Comparison of ENCODE assay signal across 7 cellular contexts in genomic region chr2:68190150-68190784, GRCh38. TPM values are rescaled to one million over a fixed set of nuclear protein-coding genes. Genes with fewer than 3 reads are reported as not detected.
DNase-seq lines count a peak whose midpoint lies in the region; ATAC-seq, FAIRE-seq and TF ChIP-seq lines count a peak whose summit lies in the region.
"Not testable (repeated sequence)": the region's sequence is repeated elsewhere in the genome, so short reads cannot be mapped to it uniquely, and the experiment has no call there.

No MANE protein-coding gene starts in this region.

- not testable (repeated sequence) for H3K27me3 Mint-ChIP-seq in CD8-positive, alpha-beta memory T cell; WTC11 (ENCODE audit: low read depth); activated T-helper 17 cell treated with anti-CD3 and anti-CD28 coated beads, Interleukin-2, amount 50 U/mL, for 72 hours

- dilution Hi-C loops in mammary epithelial cell (cut with HindIII; ENCODE audit: low sequenced_read_pairs); keratinocyte (cut with MboI; ENCODE audit: extremely low pct_ligation_motif_present, low sequenced_read_pairs): not testable (repeated sequence)

- H3K9me1 ChIP-seq in keratinocyte (ENCODE audit: control insufficient read depth, extremely low read depth, insufficient read depth, low read length): not testable (repeated sequence)

- ATAC-seq in WTC11; activated T-helper 17 cell treated with anti-CD3 and anti-CD28 coated beads, Interleukin-2, amount 50 U/mL, for 72 hours (replicated peaks): not testable (repeated sequence)

- not testable (repeated sequence) for H3K27me3 ChIP-seq in CD8-positive, alpha-beta memory T cell (ENCODE audit: insufficient read depth, low read length, poor library complexity, severe bottlenecking); Karpas-422 (ENCODE audit: low read length); mammary epithelial cell (ENCODE audit: insufficient read depth, low read length); keratinocyte (ENCODE audit: control insufficient read depth, extremely low read depth, insufficient read depth, low read length); osteoblast (ENCODE audit: insufficient read depth, low read length)

- not testable (repeated sequence) for H3K36me3 ChIP-seq in CD8-positive, alpha-beta memory T cell (ENCODE audit: insufficient read depth, low read length); keratinocyte (ENCODE audit: control insufficient read depth in 2 of 2, extremely low read depth in 1 of 2, insufficient read depth in 2 of 2, low read length in 2 of 2); osteoblast (ENCODE audit: insufficient read depth, low read length)
- H3K36me3 ChIP-seq in Karpas-422 (ENCODE audit: insufficient read depth, low read length): peaks cover 16% of the 10 kb centered on the region; the same call in 1 of the 2 replicates
- H3K36me3 ChIP-seq in mammary epithelial cell (ENCODE audit: insufficient read depth, low read length): peaks cover 11% of the 10 kb centered on the region

- peak overlapping the region in 6 of 7 donors; percentile 5 to 54 (median 28) for H3K4me3 Mint-ChIP-seq in CD8-positive, alpha-beta memory T cell
- H3K4me3 Mint-ChIP-seq in WTC11: not testable (repeated sequence)
- H3K4me3 Mint-ChIP-seq in activated T-helper 17 cell treated with anti-CD3 and anti-CD28 coated beads, Interleukin-2, amount 50 U/mL, for 72 hours: peak overlapping the region; percentile 55

- intact Hi-C loops in mammary epithelial cell (cut with micrococcal nuclease): loop anchor here (5.0 kb wide), 1 partner anchor 167 kb away; no protein-coding TSS in a partner anchor

- BruUV-seq in mammary epithelial cell (replicated peaks; lab: Mats Ljungman, UMichigan): not testable (repeated sequence)

- H3K79me2 ChIP-seq in Karpas-422 (ENCODE audit: low read length) (peaks cover 95% of the 10 kb centered on the region), mammary epithelial cell (ENCODE audit: insufficient read depth, low read length) (peaks cover 88% of the 10 kb centered on the region), keratinocyte (ENCODE audit: control insufficient read depth, insufficient read depth, low read length) (peaks cover 62% of the 10 kb centered on the region), osteoblast (ENCODE audit: insufficient read depth, low read length) (peaks cover 92% of the 10 kb centered on the region)

- H3K27ac ChIP-seq in CD8-positive, alpha-beta memory T cell (ENCODE audit: low read depth, low read length): not testable (repeated sequence)
- H3K27ac ChIP-seq in Karpas-422 (ENCODE audit: low read length) (peak overlapping the region; percentile 16; the same call in 1 of the 2 replicates), mammary epithelial cell (ENCODE audit: insufficient read depth, low read depth, low read length) (peak overlapping the region; percentile 68), keratinocyte (ENCODE audit: control insufficient read depth, insufficient read depth, low read length) (peak overlapping the region; percentile 81), osteoblast (ENCODE audit: low read depth, low read length) (peak overlapping the region; percentile 48)

- POLR2A ChIA-PET in CD8-positive, alpha-beta memory T cell (lab: Charles Lee); WTC11 (lab: Charles Lee): not testable (repeated sequence)

- peak overlapping the region; percentile 18 to 90 (median 75) for H3K27ac Mint-ChIP-seq in CD8-positive, alpha-beta memory T cell
- peak overlapping the region; percentile 83; the same call in 1 of the 2 replicates for H3K27ac Mint-ChIP-seq in WTC11
- H3K27ac Mint-ChIP-seq in activated T-helper 17 cell treated with anti-CD3 and anti-CD28 coated beads, Interleukin-2, amount 50 U/mL, for 72 hours: peak overlapping the region; percentile 85

- peaks cover 48 to 88% (median 87%) of the 10 kb centered on the region in 3 donors for H3K4me1 Mint-ChIP-seq in CD8-positive, alpha-beta memory T cell
- peaks cover 10% of the 10 kb centered on the region for H3K4me1 Mint-ChIP-seq in WTC11
- peaks cover 22% of the 10 kb centered on the region for H3K4me1 Mint-ChIP-seq in activated T-helper 17 cell treated with anti-CD3 and anti-CD28 coated beads, Interleukin-2, amount 50 U/mL, for 72 hours

- CTCF ChIA-PET in CD8-positive, alpha-beta memory T cell (lab: Charles Lee): interaction anchor here (0.7 to 1.7 kb wide), 2 partner anchors 33 to 123 kb away, joined by 3 to 6 read pairs; partner anchors contain the start of gene PNO1
- CTCF ChIA-PET in WTC11 (lab: Charles Lee): interaction anchor here (0.6 kb wide), 1 partner anchor 25 kb away, joined by 4 read pairs; no protein-coding TSS in a partner anchor
- CTCF ChIA-PET in mammary epithelial cell (lab: Charles Lee; ENCODE audit: low non-redundant PET): not testable (repeated sequence)

- H3K4me2 ChIP-seq in Karpas-422 (ENCODE audit: low read depth, low read length, poor library complexity, severe bottlenecking); mammary epithelial cell (ENCODE audit: insufficient read depth, low read depth, low read length); keratinocyte (ENCODE audit: control insufficient read depth, extremely low read depth, insufficient read depth, low read depth, low read length); osteoblast (ENCODE audit: insufficient read depth, low read length): not testable (repeated sequence)

- not testable (repeated sequence) for H4K20me1 ChIP-seq in Karpas-422 (ENCODE audit: insufficient read depth, low read depth, low read length); mammary epithelial cell (ENCODE audit: insufficient read depth, low read length); keratinocyte (ENCODE audit: control insufficient read depth, extremely low read depth, insufficient read depth, low read length)
- peaks cover 29% of the 10 kb centered on the region for H4K20me1 ChIP-seq in osteoblast (ENCODE audit: insufficient read depth, low read length)

- H3K4me1 ChIP-seq in CD8-positive, alpha-beta memory T cell (ENCODE audit: insufficient read depth, low read length): peaks cover 22% of the 10 kb centered on the region
- H3K4me1 ChIP-seq in Karpas-422 (ENCODE audit: low read length): peaks cover 72% of the 10 kb centered on the region
- H3K4me1 ChIP-seq in mammary epithelial cell (ENCODE audit: insufficient read depth, low read length): peaks cover 29% of the 10 kb centered on the region
- H3K4me1 ChIP-seq in keratinocyte (ENCODE audit: control insufficient read depth, extremely low read depth, insufficient read depth, low read length): peaks cover 29% of the 10 kb centered on the region
- H3K4me1 ChIP-seq in osteoblast (ENCODE audit: insufficient read depth, low read length): peaks cover 37% of the 10 kb centered on the region

- H3K36me3 Mint-ChIP-seq in CD8-positive, alpha-beta memory T cell: peaks cover 6 to 22% (median 8%) of the 10 kb centered on the region in 3 donors
- not testable (repeated sequence) for H3K36me3 Mint-ChIP-seq in WTC11
- peaks cover 32% of the 10 kb centered on the region for H3K36me3 Mint-ChIP-seq in activated T-helper 17 cell treated with anti-CD3 and anti-CD28 coated beads, Interleukin-2, amount 50 U/mL, for 72 hours (ENCODE audit: low read depth)

- not testable (repeated sequence) for FAIRE-seq in keratinocyte (lab: Jason Lieb, UNC)

- 93% methylated on average over 10 of the region's 15 CpGs for WGBS in mammary epithelial cell (ENCODE audit: low coverage, missing lambda C conversion rate)

- not testable (repeated sequence) for DNase-seq in CD8-positive, alpha-beta memory T cell; Karpas-422; WTC11 (ENCODE audit: low spot score); mammary epithelial cell; keratinocyte (ENCODE audit: low read depth, low spot score); osteoblast (ENCODE audit: insufficient read length, low spot score, missing footprints)

- TF ChIP-seq CTCF in WTC11 (IDR thresholded peaks at IDR 0.05); mammary epithelial cell (conservative IDR thresholded peaks at IDR 0.05 in 1 of 2, IDR thresholded peaks at IDR 0.05 in 1 of 2; ENCODE audit: extremely low read depth in 1 of 2, insufficient read depth in 1 of 2, low read depth in 1 of 2, low read length in 2 of 2); keratinocyte (optimal IDR thresholded peaks at IDR 0.05 in 1 of 3, IDR thresholded peaks at IDR 0.05 in 1 of 3, conservative IDR thresholded peaks at IDR 0.05 in 1 of 3; ENCODE audit: extremely low read depth in 1 of 3, insufficient read depth in 2 of 3, low read length in 3 of 3); osteoblast (IDR thresholded peaks at IDR 0.05; ENCODE audit: extremely low read depth, low read depth, low read length): not testable (repeated sequence)

- not testable (repeated sequence) for H3K9me3 ChIP-seq in CD8-positive, alpha-beta memory T cell (ENCODE audit: low read length); Karpas-422 (ENCODE audit: low read length); mammary epithelial cell (replicated peaks; ENCODE audit: insufficient read depth, low read length); keratinocyte (ENCODE audit: control insufficient read depth, low read depth, low read length); osteoblast (ENCODE audit: low read depth, low read length)

- H3K9ac ChIP-seq in Karpas-422 (ENCODE audit: low read length); mammary epithelial cell (ENCODE audit: insufficient read depth, low read length); keratinocyte (ENCODE audit: control insufficient read depth, extremely low read depth, insufficient read depth, low read length): not testable (repeated sequence)

- H3K9me2 ChIP-seq in Karpas-422 (replicated peaks; ENCODE audit: insufficient read depth, low read length): not testable (repeated sequence)

- not testable (repeated sequence) for H3K4me3 ChIP-seq in CD8-positive, alpha-beta memory T cell (ENCODE audit: low read length); Karpas-422 (ENCODE audit: low read length); mammary epithelial cell (replicated peaks in 1 of 3; ENCODE audit: insufficient read depth in 1 of 3, low read depth in 2 of 3, low read length in 3 of 3); keratinocyte (ENCODE audit: control insufficient read depth in 2 of 3, extremely low read depth in 1 of 3, insufficient read depth in 2 of 3, low read depth in 1 of 3, low read length in 3 of 3); osteoblast (ENCODE audit: insufficient read depth, low read length)

- in situ Hi-C loops in mammary epithelial cell (cut with MboI; ENCODE audit: low sequenced_read_pairs in 2 of 2): loop anchor here in 1 of 2 donors (10.0 kb wide), 1 partner anchor 55 kb away; no protein-coding TSS in a partner anchor

- H2AFZ ChIP-seq in Karpas-422 (ENCODE audit: low read length); mammary epithelial cell (ENCODE audit: low read depth, low read length); keratinocyte (ENCODE audit: control insufficient read depth, low read length); osteoblast (ENCODE audit: low read length): not testable (repeated sequence)

- not testable (repeated sequence) for H3K9me3 Mint-ChIP-seq in CD8-positive, alpha-beta memory T cell; WTC11; activated T-helper 17 cell treated with anti-CD3 and anti-CD28 coated beads, Interleukin-2, amount 50 U/mL, for 72 hours

RNA-seq across cellular contexts. Expression of gene PNO1, which starts 32.6 kb away (rescaled TPM):
- 10 to 100 TPM; 38.1 to 42.0 TPM for total RNA-seq in CD8-positive, alpha-beta memory T cell
- polyA plus RNA-seq in CD8-positive, alpha-beta memory T cell: 18.1 TPM
- total RNA-seq in Karpas-422 (2014; rRNA removed; shearing (Covaris generic); ENCODE audit: low replicate concordance): 28.3 and 52.2 TPM in 2 replicates
- total RNA-seq in WTC11 (2021) (23.2 to 25.5 TPM (median 24.0 TPM) in 3 replicates), mammary epithelial cell (10 to 100 TPM; 18.0 to 21.6 TPM), osteoblast (10.5 and 15.0 TPM in 2 replicates)
- total RNA-seq in activated T-helper 17 cell treated with anti-CD3 and anti-CD28 coated beads, Interleukin-2, amount 50 U/mL, for 72 hours: 10 to 100 TPM; 10.1 to 27.7 TPM
- polyA plus RNA-seq in mammary epithelial cell (15.6 TPM), keratinocyte (16.2 to 22.5 TPM (median 18.8 TPM) in 3 replicates)
- polyA minus RNA-seq in mammary epithelial cell (12.5 TPM), keratinocyte (2.7 to 7.1 TPM (median 3.4 TPM) in 3 replicates)
- 36.7 TPM for polyA plus RNA-seq in keratinocyte (2011; ENCODE audit: low read depth)
- polyA plus RNA-seq in keratinocyte (2011; cell fraction: cytosol; rRNA removed): 15.8 and 22.6 TPM in 2 replicates
- 11.1 and 13.6 TPM in 2 replicates for polyA plus RNA-seq in keratinocyte (2011; cell fraction: nucleus; rRNA removed)
- polyA plus RNA-seq in keratinocyte (2012; ENCODE audit: low replicate concordance): 19.1 and 21.6 TPM in 2 replicates
- 5.6 TPM for polyA minus RNA-seq in keratinocyte (2011; cell fraction: cytosol; rRNA and poly(A)+ RNA removed)
- 3.2 and 3.5 TPM in 2 replicates for polyA minus RNA-seq in keratinocyte (2011; cell fraction: nucleus; rRNA and poly(A)+ RNA removed)
